8 cellular contexts compared by ENCODE assay signal in the genomic region with DNA sequence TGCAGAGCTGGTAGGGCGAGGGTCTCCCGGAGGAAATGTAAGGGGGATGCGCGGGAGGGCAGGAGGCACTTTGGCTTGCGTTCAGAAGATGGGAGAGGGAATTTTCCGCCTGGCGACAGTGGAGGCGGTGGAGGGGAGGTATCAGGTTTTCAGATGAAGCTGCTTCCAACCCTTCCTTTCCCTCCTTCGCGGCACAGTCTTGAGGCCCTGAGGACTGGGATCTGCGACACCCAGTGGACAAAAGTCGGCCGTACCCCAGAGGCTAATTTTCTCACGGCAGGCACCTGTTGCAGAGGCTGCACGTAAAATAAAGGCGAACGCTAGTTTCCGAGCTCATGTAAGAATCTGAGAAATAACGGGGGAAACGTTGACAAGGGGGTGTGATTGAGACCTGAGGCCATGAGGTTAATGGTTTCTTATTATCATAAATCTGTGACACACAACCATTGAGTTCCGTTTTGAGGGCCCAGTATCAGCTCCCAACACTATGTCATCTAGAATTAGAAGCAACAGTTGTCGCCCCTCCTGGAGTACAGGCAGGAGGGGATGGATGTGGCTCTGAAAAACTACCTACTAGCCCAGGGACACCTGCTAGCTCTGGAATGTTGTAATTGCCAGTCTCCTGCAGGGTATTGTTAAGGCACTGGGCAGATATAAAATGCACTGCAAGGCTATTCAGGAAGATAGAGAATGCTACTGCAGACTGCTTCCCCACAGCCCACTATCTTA. TPM values are rescaled to one million over a fixed set of nuclear protein-coding genes. Genes with fewer than 3 reads are reported as not detected.
DNase-seq lines count a peak whose midpoint lies in the region; ATAC-seq and TF ChIP-seq lines count a peak whose summit lies in the region.

No MANE protein-coding gene starts in this region.

- peaks cover 15% of the 10 kb centered on the region for H3K4me1 Mint-ChIP-seq in WTC11

- no peak overlapping the region for H3K27ac Mint-ChIP-seq in WTC11

- ATAC-seq in HG02852 (IDR thresholded peaks at IDR 0.05; ENCODE audit: unreplicated experiment): peak; percentile 46
- ATAC-seq in WTC11: peak; percentile 62
- ATAC-seq in left colon: peak; percentile 83

- no peaks in the 10 kb centered on the region for H3K9me3 Mint-ChIP-seq in WTC11

- H3K27me3 Mint-ChIP-seq in WTC11 (ENCODE audit: low read depth): peaks cover 9% of the 10 kb centered on the region

- H3K4me3 Mint-ChIP-seq in WTC11: peak overlapping the region; percentile 85

- POLR2A ChIA-PET in WTC11 (lab: Charles Lee): no interaction called here

- H3K36me3 Mint-ChIP-seq in WTC11: no peaks in the 10 kb centered on the region

- TF ChIP-seq CTCF in WTC11 (IDR thresholded peaks at IDR 0.05): no peak

- CTCF ChIA-PET in WTC11 (lab: Charles Lee): interaction anchor here (0.6 to 1.8 kb wide), 11 partner anchors 10 to 269 kb away, joined by 3 to 15 read pairs (median 5); partner anchors contain the start of gene SLC25A53

- peak; percentile 5 for DNase-seq in NCI-H2029 (lab: John Stamatoyannopoulos, UW)
- DNase-seq in NCI-H2029 treated with DMSO at 0.1 percent for 48 hours (lab: John Stamatoyannopoulos, UW): no peak
- peak; percentile 22 for DNase-seq in NCI-H1694 treated with DMSO at 0.1 percent for 48 hours (lab: John Stamatoyannopoulos, UW)
- peak; percentile 63 for DNase-seq in WTC11 (ENCODE audit: low spot score)
- peak; percentile 81 for DNase-seq in cerebellar cortex (ENCODE audit: low spot score)
- DNase-seq in left colon: peak in 1 of 2 donors; percentile 52
- DNase-seq in stimulated activated CD4-positive, alpha-beta T cell treated with anti-CD3 and anti-CD28 coated beads, Interleukin-2, amount 100 ng/mL, for 4 hours (ENCODE audit: low read depth): peak; percentile 28

- intact Hi-C loops in left colon (cut with DNase I, micrococcal nuclease): no loop called here

TF ChIP-seq in WTC11, 78 proteins besides CTCF, POLR2A, EP300 and RAD21:
- no peak for TF ChIP-seq ZNF232 (CRISPR knock-in tag; IDR thresholded peaks at IDR 0.05)
- TF ChIP-seq AFF4 (CRISPR knock-in tag; IDR thresholded peaks at IDR 0.05; ENCODE audit: borderline replicate concordance): no peak
- TF ChIP-seq, protein P1, sequence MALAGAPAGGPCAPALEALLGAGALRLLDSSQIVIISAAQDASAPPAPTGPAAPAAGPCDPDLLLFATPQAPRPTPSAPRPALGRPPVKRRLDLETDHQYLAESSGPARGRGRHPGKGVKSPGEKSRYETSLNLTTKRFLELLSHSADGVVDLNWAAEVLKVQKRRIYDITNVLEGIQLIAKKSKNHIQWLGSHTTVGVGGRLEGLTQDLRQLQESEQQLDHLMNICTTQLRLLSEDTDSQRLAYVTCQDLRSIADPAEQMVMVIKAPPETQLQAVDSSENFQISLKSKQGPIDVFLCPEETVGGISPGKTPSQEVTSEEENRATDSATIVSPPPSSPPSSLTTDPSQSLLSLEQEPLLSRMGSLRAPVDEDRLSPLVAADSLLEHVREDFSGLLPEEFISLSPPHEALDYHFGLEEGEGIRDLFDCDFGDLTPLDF (CRISPR knock-in tag; IDR thresholded peaks at IDR 0.05): no peak
- TF ChIP-seq NR2C2 (CRISPR knock-in tag; IDR thresholded peaks at IDR 0.05): no peak
- TF ChIP-seq, protein P2, sequence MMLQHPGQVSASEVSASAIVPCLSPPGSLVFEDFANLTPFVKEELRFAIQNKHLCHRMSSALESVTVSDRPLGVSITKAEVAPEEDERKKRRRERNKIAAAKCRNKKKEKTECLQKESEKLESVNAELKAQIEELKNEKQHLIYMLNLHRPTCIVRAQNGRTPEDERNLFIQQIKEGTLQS (CRISPR knock-in tag; conservative IDR thresholded peaks at IDR 0.05): no peak
- no peak for TF ChIP-seq ZNF263 (CRISPR knock-in tag; IDR thresholded peaks at IDR 0.05; ENCODE audit: low read depth)
- TF ChIP-seq GRHL2 (CRISPR knock-in tag; IDR thresholded peaks at IDR 0.05; ENCODE audit: insufficient replicate concordance, severe bottlenecking): no peak
- TF ChIP-seq ZNF396 (CRISPR knock-in tag; IDR thresholded peaks at IDR 0.05; ENCODE audit: borderline replicate concordance): no peak
- TF ChIP-seq, protein P3, sequence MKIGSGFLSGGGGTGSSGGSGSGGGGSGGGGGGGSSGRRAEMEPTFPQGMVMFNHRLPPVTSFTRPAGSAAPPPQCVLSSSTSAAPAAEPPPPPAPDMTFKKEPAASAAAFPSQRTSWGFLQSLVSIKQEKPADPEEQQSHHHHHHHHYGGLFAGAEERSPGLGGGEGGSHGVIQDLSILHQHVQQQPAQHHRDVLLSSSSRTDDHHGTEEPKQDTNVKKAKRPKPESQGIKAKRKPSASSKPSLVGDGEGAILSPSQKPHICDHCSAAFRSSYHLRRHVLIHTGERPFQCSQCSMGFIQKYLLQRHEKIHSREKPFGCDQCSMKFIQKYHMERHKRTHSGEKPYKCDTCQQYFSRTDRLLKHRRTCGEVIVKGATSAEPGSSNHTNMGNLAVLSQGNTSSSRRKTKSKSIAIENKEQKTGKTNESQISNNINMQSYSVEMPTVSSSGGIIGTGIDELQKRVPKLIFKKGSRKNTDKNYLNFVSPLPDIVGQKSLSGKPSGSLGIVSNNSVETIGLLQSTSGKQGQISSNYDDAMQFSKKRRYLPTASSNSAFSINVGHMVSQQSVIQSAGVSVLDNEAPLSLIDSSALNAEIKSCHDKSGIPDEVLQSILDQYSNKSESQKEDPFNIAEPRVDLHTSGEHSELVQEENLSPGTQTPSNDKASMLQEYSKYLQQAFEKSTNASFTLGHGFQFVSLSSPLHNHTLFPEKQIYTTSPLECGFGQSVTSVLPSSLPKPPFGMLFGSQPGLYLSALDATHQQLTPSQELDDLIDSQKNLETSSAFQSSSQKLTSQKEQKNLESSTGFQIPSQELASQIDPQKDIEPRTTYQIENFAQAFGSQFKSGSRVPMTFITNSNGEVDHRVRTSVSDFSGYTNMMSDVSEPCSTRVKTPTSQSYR (CRISPR knock-in tag; IDR thresholded peaks at IDR 0.05): no peak
- TF ChIP-seq ZNF138 (CRISPR knock-in tag; conservative IDR thresholded peaks at IDR 0.05): no peak
- TF ChIP-seq SOX15 (CRISPR knock-in tag; IDR thresholded peaks at IDR 0.05): no peak
- no peak for TF ChIP-seq NFE2L1 (CRISPR knock-in tag; IDR thresholded peaks at IDR 0.05)
- TF ChIP-seq MXD4 (CRISPR knock-in tag; IDR thresholded peaks at IDR 0.05; ENCODE audit: borderline replicate concordance): no peak

RNA-seq across cellular contexts. Expression of gene ZCCHC18, which starts 1.1 kb away (rescaled TPM):
- 2.3 to 2.6 TPM (median 2.4 TPM) in 3 replicates for total RNA-seq in WTC11 (2021)
- under 1 TPM; 0.14 to 0.24 TPM for total RNA-seq in left colon

RNA-seq across cellular contexts. Expression of gene TMSB15C, which starts 37.4 kb away (rescaled TPM):
- 2.2 to 4.3 TPM (median 3.6 TPM) in 3 replicates for total RNA-seq in WTC11 (2021)
- total RNA-seq in left colon: 1 to 10 TPM in 1 of 2 donors, under 1 TPM in 1; 0.37 to 1.1 TPM

RNA-seq across cellular contexts. Expression of gene SLC25A53, which starts 43.4 kb away (rescaled TPM):
- total RNA-seq in WTC11 (2021) (1.8 to 2.9 TPM (median 2.8 TPM) in 3 replicates), left colon (1 to 10 TPM; 6.1 to 7.7 TPM)

RNA-seq across cellular contexts. Expression of gene FAM199X, which starts 52.9 kb away (rescaled TPM):
- total RNA-seq in WTC11 (2021) (13.2 to 14.5 TPM (median 13.5 TPM) in 3 replicates), left colon (10 to 100 TPM; 26.0 to 26.1 TPM)
